In genomic region chr5:135462304-135462703, GRCh38 we compare ENCODE assay signal across 8 cellular contexts. TPM values are rescaled to one million over a fixed set of nuclear protein-coding genes. Genes with fewer than 3 reads are reported as not detected.
DNase-seq lines count a peak whose midpoint lies in the region; ATAC-seq, FAIRE-seq and TF ChIP-seq lines count a peak whose summit lies in the region.

No MANE protein-coding gene starts in this region.

- H3K27ac Mint-ChIP-seq in activated naive CD8-positive, alpha-beta T cell treated with anti-CD3 and anti-CD28 coated beads, Interleukin-2, amount 10 ng/mL, durations not matched to agents 7 days and 5 days, result no peak overlapping the region

- DNase-seq in D721Med (ENCODE audit: insufficient read length, low spot score) (peak; percentile 90), NAMALWA (ENCODE audit: low spot score) (peak; percentile 97), SHP77 treated with DMSO at 0.1 percent for 48 hours (lab: John Stamatoyannopoulos, UW) (peak; percentile 31), islet precursor cell (peak; percentile 91)
- peak; percentile 51 for DNase-seq in activated naive CD8-positive, alpha-beta T cell treated with anti-CD3 and anti-CD28 coated beads, Interleukin-2, amount 10 ng/mL, durations not matched to agents 7 days and 5 days
- peak; percentile 5 to 35 (median 11) for DNase-seq in stimulated activated CD4-positive, alpha-beta T cell treated with anti-CD3 and anti-CD28 coated beads, TNF-alpha, amount 100 ng/mL, for 24 hours (ENCODE audit: low read depth in 3 of 3)

- ATAC-seq in GM21515 (IDR thresholded peaks at IDR 0.05; ENCODE audit: unreplicated experiment) (peak; percentile 49), HG02973 (IDR thresholded peaks at IDR 0.05; ENCODE audit: unreplicated experiment) (no peak)
- ATAC-seq in activated naive CD8-positive, alpha-beta T cell treated with anti-CD3 and anti-CD28 coated beads, Interleukin-2, amount 10 ng/mL, durations not matched to agents 7 days and 5 days (ENCODE audit: low read depth), result peak; percentile 80

- no peak for FAIRE-seq in D721Med (lab: Jason Lieb, UNC)

- POLR2A ChIA-PET in activated naive CD8-positive, alpha-beta T cell treated with anti-CD3 and anti-CD28 coated beads, Interleukin-2, amount 10 ng/mL, durations not matched to agents 7 days and 5 days (lab: Charles Lee), result interaction anchor here (0.6 to 0.7 kb wide), 2 partner anchors 92 to 279 kb away, joined by 3 to 6 read pairs; no protein-coding TSS in a partner anchor

- no peaks in the 10 kb centered on the region for H3K9me3 Mint-ChIP-seq in activated naive CD8-positive, alpha-beta T cell treated with anti-CD3 and anti-CD28 coated beads, Interleukin-2, amount 10 ng/mL, durations not matched to agents 7 days and 5 days

- peaks cover 9% of the 10 kb centered on the region for H3K4me1 Mint-ChIP-seq in activated naive CD8-positive, alpha-beta T cell treated with anti-CD3 and anti-CD28 coated beads, Interleukin-2, amount 10 ng/mL, durations not matched to agents 7 days and 5 days

- H3K4me3 Mint-ChIP-seq in activated naive CD8-positive, alpha-beta T cell treated with anti-CD3 and anti-CD28 coated beads, Interleukin-2, amount 10 ng/mL, durations not matched to agents 7 days and 5 days, result no peak overlapping the region

- peak; percentile 85 for TF ChIP-seq CTCF in D721Med (IDR thresholded peaks at IDR 0.05; ENCODE audit: insufficient read depth, missing control alignments)

- H3K27me3 Mint-ChIP-seq in activated naive CD8-positive, alpha-beta T cell treated with anti-CD3 and anti-CD28 coated beads, Interleukin-2, amount 10 ng/mL, durations not matched to agents 7 days and 5 days, result peaks cover 23% of the 10 kb centered on the region

- H3K36me3 Mint-ChIP-seq in activated naive CD8-positive, alpha-beta T cell treated with anti-CD3 and anti-CD28 coated beads, Interleukin-2, amount 10 ng/mL, durations not matched to agents 7 days and 5 days, result no peaks in the 10 kb centered on the region

RNA-seq across cellular contexts. Expression of gene TIFAB, which starts 10.2 kb away (rescaled TPM):
- not detected for total RNA-seq in activated naive CD8-positive, alpha-beta T cell treated with anti-CD3 and anti-CD28 coated beads, Interleukin-2, amount 10 ng/mL, durations not matched to agents 7 days and 5 days

RNA-seq across cellular contexts. Expression of gene DCANP1, which starts 15.2 kb away (rescaled TPM):
- not detected for total RNA-seq in activated naive CD8-positive, alpha-beta T cell treated with anti-CD3 and anti-CD28 coated beads, Interleukin-2, amount 10 ng/mL, durations not matched to agents 7 days and 5 days

Comparison
In these comparisons a context has a peak if more than half of its experiments do, and no peak if none do; other contexts are left out.
1. DNase-seq: peak in every context shown above with its lines; median percentile 97 in NAMALWA; 91 in islet precursor cell; 90 in D721Med; 51 in activated naive CD8-positive, alpha-beta T cell treated with anti-CD3 and anti-CD28 coated beads, Interleukin-2, amount 10 ng/mL, durations not matched to agents 7 days and 5 days; 31 in SHP77 treated with DMSO at 0.1 percent for 48 hours; 11 in stimulated activated CD4-positive, alpha-beta T cell treated with anti-CD3 and anti-CD28 coated beads, TNF-alpha, amount 100 ng/mL, for 24 hours.